1 cellular context compared by ENCODE assay signal in the genomic region with DNA sequence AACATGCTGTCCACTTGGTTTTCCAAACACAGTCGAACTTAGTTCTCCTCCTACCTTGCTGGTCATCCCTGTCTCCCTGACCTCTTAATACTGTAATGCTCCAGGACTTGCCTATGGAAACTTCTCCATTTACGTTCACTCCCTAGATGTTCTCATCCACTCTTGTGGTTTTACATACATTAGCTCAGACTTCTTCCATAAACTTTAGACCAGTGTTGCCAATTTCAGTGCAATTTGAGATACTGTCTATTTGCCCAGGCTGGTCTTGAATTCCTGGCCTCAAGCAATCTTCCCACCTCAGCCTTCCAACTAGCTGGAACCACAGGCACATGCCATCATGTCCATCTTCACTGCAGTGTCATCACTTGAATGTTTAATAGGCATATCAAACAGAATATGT.
TF ChIP-seq lines count a peak whose summit lies in the region.

No MANE protein-coding gene starts in this region.

TF ChIP-seq in HEK293, 187 proteins besides CTCF, POLR2A, EP300 and RAD21 (continued from another document):
- TF ChIP-seq, protein P1, sequence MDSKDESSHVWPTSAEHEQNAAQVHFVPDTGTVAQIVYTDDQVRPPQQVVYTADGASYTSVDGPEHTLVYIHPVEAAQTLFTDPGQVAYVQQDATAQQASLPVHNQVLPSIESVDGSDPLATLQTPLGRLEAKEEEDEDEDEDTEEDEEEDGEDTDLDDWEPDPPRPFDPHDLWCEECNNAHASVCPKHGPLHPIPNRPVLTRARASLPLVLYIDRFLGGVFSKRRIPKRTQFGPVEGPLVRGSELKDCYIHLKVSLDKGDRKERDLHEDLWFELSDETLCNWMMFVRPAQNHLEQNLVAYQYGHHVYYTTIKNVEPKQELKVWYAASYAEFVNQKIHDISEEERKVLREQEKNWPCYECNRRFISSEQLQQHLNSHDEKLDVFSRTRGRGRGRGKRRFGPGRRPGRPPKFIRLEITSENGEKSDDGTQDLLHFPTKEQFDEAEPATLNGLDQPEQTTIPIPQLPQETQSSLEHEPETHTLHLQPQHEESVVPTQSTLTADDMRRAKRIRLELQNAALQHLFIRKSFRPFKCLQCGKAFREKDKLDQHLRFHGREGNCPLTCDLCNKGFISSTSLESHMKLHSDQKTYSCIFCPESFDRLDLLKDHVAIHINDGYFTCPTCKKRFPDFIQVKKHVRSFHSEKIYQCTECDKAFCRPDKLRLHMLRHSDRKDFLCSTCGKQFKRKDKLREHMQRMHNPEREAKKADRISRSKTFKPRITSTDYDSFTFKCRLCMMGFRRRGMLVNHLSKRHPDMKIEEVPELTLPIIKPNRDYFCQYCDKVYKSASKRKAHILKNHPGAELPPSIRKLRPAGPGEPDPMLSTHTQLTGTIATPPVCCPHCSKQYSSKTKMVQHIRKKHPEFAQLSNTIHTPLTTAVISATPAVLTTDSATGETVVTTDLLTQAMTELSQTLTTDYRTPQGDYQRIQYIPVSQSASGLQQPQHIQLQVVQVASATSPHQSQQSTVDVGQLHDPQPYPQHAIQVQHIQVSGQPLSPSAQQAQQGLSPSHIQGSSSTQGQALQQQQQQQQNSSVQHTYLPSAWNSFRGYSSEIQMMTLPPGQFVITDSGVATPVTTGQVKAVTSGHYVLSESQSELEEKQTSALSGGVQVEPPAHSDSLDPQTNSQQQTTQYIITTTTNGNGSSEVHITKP (tag by site-specific recombination; IDR thresholded peaks at IDR 0.05) = peak; percentile 24; the same call in 1 of the 2 replicates
- TF ChIP-seq, protein P2, sequence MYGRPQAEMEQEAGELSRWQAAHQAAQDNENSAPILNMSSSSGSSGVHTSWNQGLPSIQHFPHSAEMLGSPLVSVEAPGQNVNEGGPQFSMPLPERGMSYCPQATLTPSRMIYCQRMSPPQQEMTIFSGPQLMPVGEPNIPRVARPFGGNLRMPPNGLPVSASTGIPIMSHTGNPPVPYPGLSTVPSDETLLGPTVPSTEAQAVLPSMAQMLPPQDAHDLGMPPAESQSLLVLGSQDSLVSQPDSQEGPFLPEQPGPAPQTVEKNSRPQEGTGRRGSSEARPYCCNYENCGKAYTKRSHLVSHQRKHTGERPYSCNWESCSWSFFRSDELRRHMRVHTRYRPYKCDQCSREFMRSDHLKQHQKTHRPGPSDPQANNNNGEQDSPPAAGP (tag by site-specific recombination; IDR thresholded peaks at IDR 0.05) = peak; percentile 66; the same call in 1 of the 2 replicates
- TF ChIP-seq SP7 (tag by site-specific recombination; IDR thresholded peaks at IDR 0.05) = 0 out of 2 replicates have a peak, but pooled peaks have one; percentile 16
- TF ChIP-seq ZXDB (tag by site-specific recombination; IDR thresholded peaks at IDR 0.05) = peak; percentile 28; the same call in 1 of the 2 replicates
- 0 out of 2 replicates have a peak, but pooled peaks have one; percentile 16 for TF ChIP-seq ZNF843 (tag by site-specific recombination; IDR thresholded peaks at IDR 0.05)
